In genomic region chr15:78871483-78872127, GRCh38 we compare ENCODE assay signal across 8 cellular contexts. TPM values are rescaled to one million over a fixed set of nuclear protein-coding genes. Genes with fewer than 3 reads are reported as not detected.
A peak's percentile ranks its signal among the peaks of the same experiment; 100 is the strongest.
DNase-seq lines count a peak whose midpoint lies in the region; ATAC-seq and TF ChIP-seq lines count a peak whose summit lies in the region.
"Not testable (repeated sequence)": the region's sequence is repeated elsewhere in the genome, so short reads cannot be mapped to it uniquely, and the experiment has no call there.

No MANE protein-coding gene starts in this region.

- H3K27me3 Mint-ChIP-seq in T-helper 17 cell; activated naive CD4-positive, alpha-beta T cell treated with anti-CD3 and anti-CD28 coated beads, Interleukin-2, amount 50 U/mL, for 24 hours; neural crest cell (ENCODE audit: low read depth): not testable (repeated sequence)

- peak overlapping the region in 9 of 10 experiments; percentile 49 to 96 (median 59); a peak in 8 of 20 replicates for H3K4me3 ChIP-seq in BLaER1 treated with 17β-estradiol and CSF1 and Interleukin-3, amounts not matched to agents 10 nM and 100 nM
- H3K4me3 ChIP-seq in HUES6 (ENCODE audit: low read depth, low read length) (peak overlapping the region; percentile 86), ectodermal cell (ENCODE audit: insufficient read depth, low read depth, low read length) (peak overlapping the region; percentile 54), iPS-20b (ENCODE audit: low read length) (peak overlapping the region; percentile 86)

- not testable (repeated sequence) for DNase-seq in T-helper 17 cell; neural crest cell (ENCODE audit: low read depth, low spot score); stimulated activated effector memory CD8-positive, alpha-beta T cell treated with anti-CD3 and anti-CD28 coated beads, Interleukin-12 subunit alpha, Interleukin-12 subunit beta, amount 100 ng/mL, for 72 hours (ENCODE audit: low spot score in 2 of 2)

- H3K4me1 Mint-ChIP-seq in T-helper 17 cell (peaks cover 37% of the 10 kb centered on the region), neural crest cell (peaks cover 47% of the 10 kb centered on the region)
- peaks cover 29% of the 10 kb centered on the region for H3K4me1 Mint-ChIP-seq in activated naive CD4-positive, alpha-beta T cell treated with anti-CD3 and anti-CD28 coated beads, Interleukin-2, amount 50 U/mL, for 24 hours
- H3K4me1 Mint-ChIP-seq in stimulated activated effector memory CD8-positive, alpha-beta T cell treated with anti-CD3 and anti-CD28 coated beads, Interleukin-12 subunit alpha, Interleukin-12 subunit beta, amount 100 ng/mL, for 72 hours, result peaks cover 28% of the 10 kb centered on the region

- not testable (repeated sequence) for H3K9me3 ChIP-seq in BLaER1 treated with 17β-estradiol and CSF1 and Interleukin-3, amounts not matched to agents 10 nM and 100 nM (replicated peaks in 1 of 11); HUES6 (ENCODE audit: control insufficient read depth, insufficient read depth, low read depth, low read length); T-helper 17 cell (ENCODE audit: control insufficient read depth, low read length, poor library complexity, severe bottlenecking); ectodermal cell (ENCODE audit: control insufficient read depth, low read length); iPS-20b (ENCODE audit: insufficient read depth, low read depth, low read length)

- H3K4me1 ChIP-seq in BLaER1 treated with 17β-estradiol and CSF1 and Interleukin-3, amounts not matched to agents 10 nM and 100 nM, result peaks cover 24 to 30% (median 28%) of the 10 kb centered on the region in 10 experiments
- H3K4me1 ChIP-seq in HUES6 (ENCODE audit: control insufficient read depth, insufficient read depth, low read length), result peaks cover 21% of the 10 kb centered on the region
- not testable (repeated sequence) for H3K4me1 ChIP-seq in ectodermal cell (ENCODE audit: control insufficient read depth, insufficient read depth, low read length); iPS-20b (ENCODE audit: insufficient read depth, low read length)

- H3K9me3 Mint-ChIP-seq in activated naive CD4-positive, alpha-beta T cell treated with anti-CD3 and anti-CD28 coated beads, Interleukin-2, amount 50 U/mL, for 24 hours; neural crest cell; stimulated activated effector memory CD8-positive, alpha-beta T cell treated with anti-CD3 and anti-CD28 coated beads, Interleukin-12 subunit alpha, Interleukin-12 subunit beta, amount 100 ng/mL, for 72 hours: not testable (repeated sequence)

- H3K36me3 ChIP-seq in BLaER1 treated with 17β-estradiol and CSF1 and Interleukin-3, amounts not matched to agents 10 nM and 100 nM; HUES6 (ENCODE audit: control insufficient read depth, insufficient read depth, low read length); ectodermal cell (ENCODE audit: control insufficient read depth, insufficient read depth, low read length); iPS-20b (ENCODE audit: insufficient read depth, low read depth, low read length): not testable (repeated sequence)

- H3K4me2 ChIP-seq in BLaER1 treated with 17β-estradiol and CSF1 and Interleukin-3, amounts not matched to agents 10 nM and 100 nM, result peak overlapping the region; percentile 79 to 99 (median 89)

- peaks cover 30 to 32% (median 31%) of the 10 kb centered on the region in 11 experiments for H4K20me1 ChIP-seq in BLaER1 treated with 17β-estradiol and CSF1 and Interleukin-3, amounts not matched to agents 10 nM and 100 nM

- H3K27ac Mint-ChIP-seq in T-helper 17 cell (peak overlapping the region; percentile 34), neural crest cell (ENCODE audit: unreplicated experiment) (peak overlapping the region; percentile 98)
- peak overlapping the region; percentile 91 for H3K27ac Mint-ChIP-seq in activated naive CD4-positive, alpha-beta T cell treated with anti-CD3 and anti-CD28 coated beads, Interleukin-2, amount 50 U/mL, for 24 hours
- peak overlapping the region; percentile 100 for H3K27ac Mint-ChIP-seq in stimulated activated effector memory CD8-positive, alpha-beta T cell treated with anti-CD3 and anti-CD28 coated beads, Interleukin-12 subunit alpha, Interleukin-12 subunit beta, amount 100 ng/mL, for 72 hours

- WGBS in ectodermal cell, 2 experiments, result 89 to 90% methylated on average over 24 of the region's 24 CpGs

- peak overlapping the region in 7 of 11 experiments; percentile 72 to 100 (median 81); a peak in 14 of 22 replicates for H3K9ac ChIP-seq in BLaER1 treated with 17β-estradiol and CSF1 and Interleukin-3, amounts not matched to agents 10 nM and 100 nM
- H3K9ac ChIP-seq in HUES6 (ENCODE audit: low read length) (peak overlapping the region; percentile 86), iPS-20b (ENCODE audit: low read depth, low read length) (peak overlapping the region; percentile 75; the same call in 1 of the 2 replicates)

- ATAC-seq in T-helper 17 cell; stimulated activated effector memory CD8-positive, alpha-beta T cell treated with anti-CD3 and anti-CD28 coated beads, Interleukin-12 subunit alpha, Interleukin-12 subunit beta, amount 100 ng/mL, for 72 hours: not testable (repeated sequence)

- TF ChIP-seq CTCF in neural crest cell (conservative IDR thresholded peaks at IDR 0.05), result not testable (repeated sequence)

- H3K27me3 ChIP-seq in BLaER1 treated with 17β-estradiol and CSF1 and Interleukin-3, amounts not matched to agents 10 nM and 100 nM; HUES6 (ENCODE audit: control insufficient read depth, insufficient read depth, low read length); ectodermal cell (ENCODE audit: control insufficient read depth, insufficient read depth, low read length, poor library complexity, severe bottlenecking); iPS-20b (ENCODE audit: insufficient read depth, low read length): not testable (repeated sequence)

- H3K27ac ChIP-seq in BLaER1 treated with 17β-estradiol and CSF1 and Interleukin-3, amounts not matched to agents 10 nM and 100 nM, result peak overlapping the region; percentile 66 to 100 (median 82); a peak in 20 of 22 replicates
- H3K27ac ChIP-seq in HUES6 (ENCODE audit: low read depth, low read length) (peak overlapping the region; percentile 90; the same call in 1 of the 2 replicates), iPS-20b (ENCODE audit: low read length) (peak overlapping the region; percentile 90)
- not testable (repeated sequence) for H3K27ac ChIP-seq in ectodermal cell (ENCODE audit: insufficient read depth, low read depth, low read length, poor library complexity, severe bottlenecking)

- H3K4me3 Mint-ChIP-seq in T-helper 17 cell (peak overlapping the region; percentile 100), neural crest cell (peak overlapping the region; percentile 100)
- H3K4me3 Mint-ChIP-seq in activated naive CD4-positive, alpha-beta T cell treated with anti-CD3 and anti-CD28 coated beads, Interleukin-2, amount 50 U/mL, for 24 hours, result peak overlapping the region; percentile 79
- H3K4me3 Mint-ChIP-seq in stimulated activated effector memory CD8-positive, alpha-beta T cell treated with anti-CD3 and anti-CD28 coated beads, Interleukin-12 subunit alpha, Interleukin-12 subunit beta, amount 100 ng/mL, for 72 hours, result peak overlapping the region; percentile 97

- H3K36me3 Mint-ChIP-seq in T-helper 17 cell (ENCODE audit: low read depth); activated naive CD4-positive, alpha-beta T cell treated with anti-CD3 and anti-CD28 coated beads, Interleukin-2, amount 50 U/mL, for 24 hours; neural crest cell (ENCODE audit: low read depth): not testable (repeated sequence)
- H3K36me3 Mint-ChIP-seq in stimulated activated effector memory CD8-positive, alpha-beta T cell treated with anti-CD3 and anti-CD28 coated beads, Interleukin-12 subunit alpha, Interleukin-12 subunit beta, amount 100 ng/mL, for 72 hours, result peaks cover 45% of the 10 kb centered on the region

RNA-seq across cellular contexts. Expression of gene MORF4L1, which starts 1.1 kb away (rescaled TPM):
- 100 to 1,000 TPM; 373 to 376 TPM for total RNA-seq in T-helper 17 cell
- polyA plus RNA-seq in ectodermal cell (2013, experiment 1 of 4), result 605 TPM
- polyA plus RNA-seq in ectodermal cell (2013, experiment 2 of 4), result 595 TPM
- 457 TPM for polyA plus RNA-seq in ectodermal cell (2013, experiment 3 of 4)
- 468 TPM for polyA plus RNA-seq in ectodermal cell (2013, experiment 4 of 4)
- total RNA-seq in neural crest cell, result 472 and 478 TPM in 2 replicates

Comparison
In these comparisons a context has a peak if more than half of its experiments do, and no peak if none do; other contexts are left out.
1. H3K27ac Mint-ChIP-seq: peak in every context shown above with its lines; median percentile 100 in stimulated activated effector memory CD8-positive, alpha-beta T cell treated with anti-CD3 and anti-CD28 coated beads, Interleukin-12 subunit alpha, Interleukin-12 subunit beta, amount 100 ng/mL, for 72 hours; 98 in neural crest cell; 91 in activated naive CD4-positive, alpha-beta T cell treated with anti-CD3 and anti-CD28 coated beads, Interleukin-2, amount 50 U/mL, for 24 hours; 34 in T-helper 17 cell.